Comparison of ENCODE assay signal across 8 cellular contexts in genomic region chr1:34899471-34899870, GRCh38. TPM values are rescaled to one million over a fixed set of nuclear protein-coding genes. Genes with fewer than 3 reads are reported as not detected.
"Had no signal": no experiment of that assay in that cellular context is flagged by ENCODE, and none has a peak within 500 bp of the region (broad histone marks: within the 10 kb centered on the region; RNA-seq: fewer than 3 reads in every experiment).

No MANE protein-coding gene starts in this region.

- H3K4me3 ChIP-seq: GM23338, HAP-1, K562 had no signal

- ATAC-seq: GM23338, HCT116, K562 had no signal

- H3K36me3 ChIP-seq: HAP-1 had no signal

- DNase-seq: HFFc6, IMR-90, KG1 had no signal

- H3K9me3 ChIP-seq: HAP-1 had no signal

- H2AFZ ChIP-seq: GM23338 had no signal

- H3K4me2 ChIP-seq: GM23338 had no signal

RNA-seq across cellular contexts. Expression of gene DLGAP3, which starts 30.0 kb away (rescaled TPM):
- total RNA-seq: HT-29, IMR-90 had no signal
